In the genomic region with DNA sequence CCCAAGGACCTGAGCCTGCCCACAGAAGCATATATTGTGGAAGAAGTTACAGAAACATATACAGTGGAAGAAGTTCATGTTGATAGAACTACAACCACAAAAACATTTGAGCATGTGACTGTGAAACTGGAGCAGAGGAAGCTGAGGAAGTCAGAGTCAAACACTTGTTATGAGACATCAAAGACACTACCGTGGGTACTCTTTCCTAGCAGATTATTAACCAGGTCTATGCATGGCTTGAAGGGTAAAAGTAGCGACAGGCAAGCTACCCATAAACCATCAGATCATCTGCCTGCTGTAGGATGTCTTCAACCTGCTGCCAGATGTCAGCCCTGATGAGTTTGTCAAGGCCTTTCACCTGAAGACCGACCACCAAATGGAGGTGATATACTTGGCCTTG, we compare ENCODE assay signal across 8 cellular contexts. TPM values are rescaled to one million over a fixed set of nuclear protein-coding genes. Genes with fewer than 3 reads are reported as not detected.
A peak's percentile ranks its signal among the peaks of the same experiment; 100 is the strongest.
DNase-seq lines count a peak whose midpoint lies in the region; ATAC-seq and TF ChIP-seq lines count a peak whose summit lies in the region.

No MANE protein-coding gene starts in this region.

- H3K36me3 ChIP-seq in testis (ENCODE audit: low read depth, missing control alignments) (no peaks in the 10 kb centered on the region), tibial nerve (peaks cover 0 to 49% (median 0%) of the 10 kb centered on the region in 3 donors)

- peaks cover 18% of the 10 kb centered on the region for H3K36me3 Mint-ChIP-seq in activated naive CD8-positive, alpha-beta T cell treated with anti-CD3 and anti-CD28 coated beads for 36 hours

- no peaks in the 10 kb centered on the region for H3K4me1 ChIP-seq in testis
- no peaks in the 10 kb centered on the region for H3K4me1 ChIP-seq in tibial nerve

- H3K4me3 ChIP-seq in testis (no peak overlapping the region), tibial nerve (no peak overlapping the region)

- TF ChIP-seq POLR2A in GM18505 (IDR thresholded peaks at IDR 0.05; ENCODE audit: borderline replicate concordance, extremely low read depth, insufficient read depth, insufficient read length) (no peak), testis (IDR thresholded peaks at IDR 0.05) (no peak), tibial nerve (IDR thresholded peaks at IDR 0.05) (no peak)

- H3K27ac ChIP-seq in testis (no peak overlapping the region), tibial nerve (no peak overlapping the region)

- no peak for DNase-seq in activated naive CD8-positive, alpha-beta T cell treated with anti-CD3 and anti-CD28 coated beads for 36 hours
- DNase-seq in testis (no peak), tibial nerve (ENCODE audit: low spot score in 2 of 2) (no peak), NCI-H1930 (lab: John Stamatoyannopoulos, UW) (no peak), amniotic stem cell (lab: John Stamatoyannopoulos, UW) (no peak)

- ATAC-seq in GM18505 (IDR thresholded peaks at IDR 0.05; ENCODE audit: unreplicated experiment) (peak; percentile 89), GM21423 (IDR thresholded peaks at IDR 0.05; ENCODE audit: unreplicated experiment) (peak; percentile 98), HG03378 (IDR thresholded peaks at IDR 0.05; ENCODE audit: unreplicated experiment) (peak; percentile 91)

- H3K9me3 ChIP-seq in testis (no peaks in the 10 kb centered on the region), tibial nerve (peaks cover 0 to 4% (median 0%) of the 10 kb centered on the region in 4 donors)

- TF ChIP-seq CTCF in testis (IDR thresholded peaks at IDR 0.05) (no peak), tibial nerve (IDR thresholded peaks at IDR 0.05) (no peak)

- intact Hi-C loops in testis (cut with DNase I; ENCODE audit: low total_unique reads): no loop called here

- peak overlapping the region; percentile 15 for H3K4me3 Mint-ChIP-seq in activated naive CD8-positive, alpha-beta T cell treated with anti-CD3 and anti-CD28 coated beads for 36 hours

- TF ChIP-seq EP300 in tibial nerve (IDR thresholded peaks at IDR 0.05): no peak

- peak overlapping the region; percentile 74 for H3K27ac Mint-ChIP-seq in activated naive CD8-positive, alpha-beta T cell treated with anti-CD3 and anti-CD28 coated beads for 36 hours

- no peaks in the 10 kb centered on the region for H3K27me3 Mint-ChIP-seq in activated naive CD8-positive, alpha-beta T cell treated with anti-CD3 and anti-CD28 coated beads for 36 hours

- H3K27me3 ChIP-seq in testis (no peaks in the 10 kb centered on the region), tibial nerve (no peaks in the 10 kb centered on the region)

- peaks cover 45% of the 10 kb centered on the region for H3K4me1 Mint-ChIP-seq in activated naive CD8-positive, alpha-beta T cell treated with anti-CD3 and anti-CD28 coated beads for 36 hours

- 88 to 93% methylated on average over 3 of the region's 3 CpGs for WGBS in testis, 2 donors
- 81 to 84% methylated on average over 3 of the region's 3 CpGs for WGBS in tibial nerve, 2 donors

- H3K9me3 Mint-ChIP-seq in activated naive CD8-positive, alpha-beta T cell treated with anti-CD3 and anti-CD28 coated beads for 36 hours: peaks cover 10% of the 10 kb centered on the region

RNA-seq across cellular contexts. Expression of a gene that starts 35.8 kb away (rescaled TPM):
- total RNA-seq in activated naive CD8-positive, alpha-beta T cell treated with anti-CD3 and anti-CD28 coated beads for 36 hours: 100 to 1,000 TPM; 137 to 139 TPM
- 10 to 100 TPM; 78.3 to 94.6 TPM for total RNA-seq in testis
- polyA plus RNA-seq in testis (ENCODE audit: insufficient read depth, low read depth, low replicate concordance): 58.9 TPM
- total RNA-seq in tibial nerve: 100 to 1,000 TPM in 1 of 4 donors, 10 to 100 TPM in 3; 41.8 to 125 (median 66.7) TPM
